Comparison of ENCODE assay signal across 1 cellular context in genomic region chr22:22425783-22426624, GRCh38.
TF ChIP-seq lines count a peak whose summit lies in the region.

No MANE protein-coding gene starts in this region.

TF ChIP-seq in HepG2, 621 proteins besides CTCF, POLR2A, EP300 and RAD21 (continued from another document and continues in another):
- TF ChIP-seq ZHX2 (IDR thresholded peaks at IDR 0.05; ENCODE audit: low read depth) (no peak), ZHX2 (CRISPR knock-in tag; IDR thresholded peaks at IDR 0.05; ENCODE audit: borderline replicate concordance) (no peak), ERF (CRISPR knock-in tag; IDR thresholded peaks at IDR 0.05) (no peak), ZNF142 (CRISPR knock-in tag; IDR thresholded peaks at IDR 0.05) (no peak; the same call in 1 of the 2 replicates), ZNF224 (CRISPR knock-in tag; IDR thresholded peaks at IDR 0.05) (0 out of 2 replicates have a peak, but pooled peaks have one; percentile 19), THAP7 (CRISPR knock-in tag; IDR thresholded peaks at IDR 0.05) (no peak), NPAS2 (CRISPR knock-in tag; IDR thresholded peaks at IDR 0.05; ENCODE audit: borderline replicate concordance) (no peak), ZNF18 (CRISPR knock-in tag; IDR thresholded peaks at IDR 0.05; ENCODE audit: insufficient replicate concordance) (no peak), SMYD3 (CRISPR knock-in tag; IDR thresholded peaks at IDR 0.05) (0 out of 2 replicates have a peak, but pooled peaks have one; percentile 41), HNF1B (CRISPR knock-in tag; IDR thresholded peaks at IDR 0.05) (peak; percentile 71), ZFP36 (IDR thresholded peaks at IDR 0.05; ENCODE audit: borderline replicate concordance, low read depth, low read length, partially characterized antibody) (no peak), IKZF1 (IDR thresholded peaks at IDR 0.05) (no peak), RFX1 (IDR thresholded peaks at IDR 0.05) (no peak), GTF3A (CRISPR knock-in tag; conservative IDR thresholded peaks at IDR 0.05) (no peak), NONO (IDR thresholded peaks at IDR 0.05) (no peak), NONO (CRISPR knock-in tag; conservative IDR thresholded peaks at IDR 0.05) (peak; percentile 41; the same call in 1 of the 2 replicates), ZNF282 (IDR thresholded peaks at IDR 0.05; ENCODE audit: partially characterized antibody) (no peak), SNAI1 (CRISPR knock-in tag; IDR thresholded peaks at IDR 0.05; ENCODE audit: borderline replicate concordance) (no peak), EZH2 (conservative IDR thresholded peaks at IDR 0.05; ENCODE audit: low read depth, low read length) (no peak), NRL (CRISPR knock-in tag; IDR thresholded peaks at IDR 0.05; ENCODE audit: borderline replicate concordance) (0 out of 2 replicates have a peak, but pooled peaks have one; percentile 53), FUBP1 (CRISPR knock-in tag; IDR thresholded peaks at IDR 0.05; ENCODE audit: borderline replicate concordance) (no peak), ONECUT2 (CRISPR knock-in tag; IDR thresholded peaks at IDR 0.05) (no peak), PHB2 (IDR thresholded peaks at IDR 0.05; ENCODE audit: partially characterized antibody) (no peak), ZNF773 (CRISPR knock-in tag; IDR thresholded peaks at IDR 0.05; ENCODE audit: borderline replicate concordance) (no peak), GABPB1 (CRISPR knock-in tag; IDR thresholded peaks at IDR 0.05) (no peak), GATAD1 (CRISPR knock-in tag; IDR thresholded peaks at IDR 0.05) (no peak), POLR2AphosphoS2 (IDR thresholded peaks at IDR 0.05; ENCODE audit: low read depth, low read length) (no peak), ELF3 (CRISPR knock-in tag; IDR thresholded peaks at IDR 0.05) (no peak), AKAP8 (CRISPR knock-in tag; IDR thresholded peaks at IDR 0.05) (no peak), FIP1L1 (IDR thresholded peaks at IDR 0.05; ENCODE audit: borderline replicate concordance, insufficient read depth, low read depth, low read length) (no peak), ZNF17 (CRISPR knock-in tag; IDR thresholded peaks at IDR 0.05) (no peak), IRF9 (CRISPR knock-in tag; IDR thresholded peaks at IDR 0.05; ENCODE audit: borderline replicate concordance) (no peak), ZNF414 (CRISPR knock-in tag; IDR thresholded peaks at IDR 0.05) (no peak), GLMP (CRISPR knock-in tag; IDR thresholded peaks at IDR 0.05; ENCODE audit: borderline replicate concordance) (no peak)
